ENCODE assay signal across 10 cellular contexts in the genomic region with DNA sequence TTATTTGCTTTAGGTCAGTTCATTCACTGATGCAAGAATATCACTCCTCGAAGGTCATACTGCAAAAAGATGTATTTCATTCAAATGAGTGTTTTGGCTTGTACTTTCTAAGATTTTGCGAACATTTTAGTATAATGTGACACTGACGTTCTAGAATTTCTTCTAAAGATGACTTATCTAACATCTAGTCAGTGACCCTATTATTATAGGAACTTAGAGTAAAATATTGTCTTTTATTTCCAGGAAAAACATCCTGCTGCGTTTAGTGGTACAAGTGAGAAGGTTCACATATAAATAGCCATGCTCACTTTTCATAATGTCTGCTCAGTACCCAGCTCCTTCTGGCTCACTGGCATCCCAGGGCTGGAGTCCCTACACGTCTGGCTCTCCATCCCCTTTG. TPM values are rescaled to one million over a fixed set of nuclear protein-coding genes. Genes with fewer than 3 reads are reported as not detected.
"Had no signal": no experiment of that assay in that cellular context is flagged by ENCODE, and none has a peak within 500 bp of the region (broad histone marks: within the 10 kb centered on the region; RNA-seq: fewer than 3 reads in every experiment).

A gene with protein sequence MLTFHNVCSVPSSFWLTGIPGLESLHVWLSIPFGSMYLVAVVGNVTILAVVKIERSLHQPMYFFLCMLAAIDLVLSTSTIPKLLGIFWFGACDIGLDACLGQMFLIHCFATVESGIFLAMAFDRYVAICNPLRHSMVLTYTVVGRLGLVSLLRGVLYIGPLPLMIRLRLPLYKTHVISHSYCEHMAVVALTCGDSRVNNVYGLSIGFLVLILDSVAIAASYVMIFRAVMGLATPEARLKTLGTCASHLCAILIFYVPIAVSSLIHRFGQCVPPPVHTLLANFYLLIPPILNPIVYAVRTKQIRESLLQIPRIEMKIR (plus strand): TSS at position 301 of the 400 bp plus-strand sequence. CDS start 0 bp downstream, at position 301.

- H3K27ac Mint-ChIP-seq: HFFc6 had no signal

- H3K9ac ChIP-seq: GM23248 had no signal

- H3K4me1 ChIP-seq: HAP-1 had no signal

- H3K4me3 ChIP-seq: GM23248, HAP-1 had no signal

- H3K27ac ChIP-seq: GM23248, HL-60 had no signal

- H3K9me3 ChIP-seq: HAP-1 had no signal

- H3K36me3 ChIP-seq: HAP-1 had no signal

- DNase-seq: GM23248, GOT3, H7, HFFc6, IMR-90 had no signal

- ATAC-seq: HCT116 had no signal

- H3K4me3 Mint-ChIP-seq: HFFc6 had no signal

- H2AFZ ChIP-seq: GM23248 had no signal

RNA-seq across cellular contexts. Expression of the gene that starts here (rescaled TPM):
- total RNA-seq: GM23248, H4, H7, HFFc6, HT1080, IMR-90 had no signal
